In the genomic region with DNA sequence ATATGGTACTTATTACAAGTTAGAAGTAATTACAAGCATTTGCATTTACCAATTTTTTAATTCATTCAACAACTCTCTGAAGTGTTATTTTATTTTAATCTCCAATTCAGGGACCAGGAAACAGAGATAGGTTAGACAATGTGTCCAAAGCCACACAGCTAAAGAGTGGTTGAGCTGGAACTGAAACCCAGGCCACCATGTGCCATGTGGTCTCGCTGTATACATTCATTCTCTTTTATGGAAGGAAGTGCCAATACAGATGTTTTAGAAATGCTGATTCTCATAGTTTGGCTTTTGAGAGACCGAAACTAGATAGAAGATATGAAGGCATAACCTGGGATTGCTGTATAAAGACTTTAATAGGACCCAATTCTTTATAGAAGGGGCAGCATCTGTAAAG, we compare ENCODE assay signal across 33 cellular contexts.
"Had no signal": no experiment of that assay in that cellular context is flagged by ENCODE, and none has a peak within 500 bp of the region (broad histone marks: within the 10 kb centered on the region; RNA-seq: fewer than 3 reads in every experiment).

No MANE protein-coding gene starts in this region.

- DNase-seq: activated CD4-positive, alpha-beta T cell treated with anti-CD3 and anti-CD28 coated beads for 1 hour; activated CD8-positive, alpha-beta memory T cell treated with anti-CD3 and anti-CD28 coated beads, Interleukin-2, amount 10 ng/mL, durations not matched to agents 7 days and 5 days; activated CD8-positive, alpha-beta T cell treated with anti-CD3 and anti-CD28 coated beads, Interleukin-2, amount 10 ng/mL, durations not matched to agents 7 days and 5 days; activated effector memory CD4-positive, alpha-beta T cell treated with anti-CD3 and anti-CD28 coated beads, Interleukin-2, amount 50 U/mL, for 16 hours; activated naive CD4-positive, alpha-beta T cell treated with anti-CD3 and anti-CD28 coated beads for 36 hours; activated naive CD8-positive, alpha-beta T cell treated with anti-CD3 and anti-CD28 coated beads for 36 hours; activated T-cell treated with anti-CD3 and anti-CD28 coated beads, Interleukin-2, amount 50 U/mL, for 48 hours; adrenal gland; aorta; body of pancreas; effector memory CD8-positive, alpha-beta T cell; erythroblast; gastrocnemius medialis; glutamatergic neuron; left cardiac atrium; mammary epithelial cell; naive B cell; nephron progenitor cell; ovary; stimulated activated CD4-positive, alpha-beta T cell treated with anti-CD3 and anti-CD28 coated beads, Interleukin-12 subunit alpha, Interleukin-12 subunit beta, amount 100 ng/mL, for 4 hours; stimulated activated CD4-positive, alpha-beta T cell treated with anti-CD3 and anti-CD28 coated beads, Interleukin-4, amount 100 ng/mL, for 1 hour; trophoblast cell had no signal

- H3K4me3 Mint-ChIP-seq: activated CD8-positive, alpha-beta memory T cell treated with anti-CD3 and anti-CD28 coated beads, Interleukin-2, amount 10 ng/mL, durations not matched to agents 7 days and 5 days; activated CD8-positive, alpha-beta T cell treated with anti-CD3 and anti-CD28 coated beads, Interleukin-2, amount 10 ng/mL, durations not matched to agents 7 days and 5 days; activated naive CD4-positive, alpha-beta T cell treated with anti-CD3 and anti-CD28 coated beads for 36 hours; activated naive CD8-positive, alpha-beta T cell treated with anti-CD3 and anti-CD28 coated beads for 36 hours; effector memory CD8-positive, alpha-beta T cell; naive B cell; nephron progenitor cell; stimulated activated effector memory CD8-positive, alpha-beta T cell treated with anti-CD3 and anti-CD28 coated beads, Interleukin-12 subunit alpha, Interleukin-12 subunit beta, amount 100 ng/mL, for 72 hours; stimulated activated naive CD8-positive, alpha-beta T cell treated with anti-CD3 and anti-CD28 coated beads, Interleukin-15, Interleukin-2, amounts not matched to agents 100 ng/mL and 50 ng/mL, for 24 hours; WTC11 had no signal

- H3K9me3 ChIP-seq: adrenal gland, body of pancreas, gastrocnemius medialis, neutrophil, ovary, thoracic aorta had no signal

- H3K27ac ChIP-seq: adrenal gland, body of pancreas, coronary artery, gastrocnemius medialis, neutrophil, ovary, skin epidermis, thoracic aorta had no signal

- H3K4me1 ChIP-seq: adrenal gland, body of pancreas, gastrocnemius medialis had no signal

- H3K4me3 ChIP-seq: adrenal gland, body of pancreas, coronary artery, gastrocnemius medialis, ovary, skin epidermis, thoracic aorta had no signal

- H3K4me1 Mint-ChIP-seq: naive B cell had no signal

- H3K9me3 Mint-ChIP-seq: activated naive CD4-positive, alpha-beta T cell treated with anti-CD3 and anti-CD28 coated beads for 36 hours; activated naive CD8-positive, alpha-beta T cell treated with anti-CD3 and anti-CD28 coated beads for 36 hours; effector memory CD8-positive, alpha-beta T cell; naive B cell; nephron progenitor cell; stimulated activated effector memory CD8-positive, alpha-beta T cell treated with anti-CD3 and anti-CD28 coated beads, Interleukin-12 subunit alpha, Interleukin-12 subunit beta, amount 100 ng/mL, for 72 hours; stimulated activated naive CD8-positive, alpha-beta T cell treated with anti-CD3 and anti-CD28 coated beads, Interleukin-15, Interleukin-2, amounts not matched to agents 100 ng/mL and 50 ng/mL, for 24 hours; WTC11 had no signal

- H3K27me3 Mint-ChIP-seq: activated CD8-positive, alpha-beta memory T cell treated with anti-CD3 and anti-CD28 coated beads, Interleukin-2, amount 10 ng/mL, durations not matched to agents 7 days and 5 days; activated naive CD8-positive, alpha-beta T cell treated with anti-CD3 and anti-CD28 coated beads for 36 hours; effector memory CD8-positive, alpha-beta T cell; stimulated activated naive CD8-positive, alpha-beta T cell treated with anti-CD3 and anti-CD28 coated beads, Interleukin-15, Interleukin-2, amounts not matched to agents 100 ng/mL and 50 ng/mL, for 24 hours had no signal

- FAIRE-seq: keratinocyte, urothelium cell line had no signal

- H3K27me3 ChIP-seq: adrenal gland, body of pancreas, gastrocnemius medialis, neutrophil, ovary had no signal

- ATAC-seq: activated CD8-positive, alpha-beta memory T cell treated with anti-CD3 and anti-CD28 coated beads, Interleukin-2, amount 10 ng/mL, durations not matched to agents 7 days and 5 days; activated CD8-positive, alpha-beta T cell treated with anti-CD3 and anti-CD28 coated beads, Interleukin-2, amount 10 ng/mL, durations not matched to agents 7 days and 5 days; body of pancreas; effector memory CD8-positive, alpha-beta T cell; gastrocnemius medialis; left cardiac atrium; sciatic nerve; stimulated activated effector memory CD8-positive, alpha-beta T cell treated with anti-CD3 and anti-CD28 coated beads, Interleukin-12 subunit alpha, Interleukin-12 subunit beta, amount 100 ng/mL, for 72 hours; WTC11 had no signal

- H3K27ac Mint-ChIP-seq: activated CD8-positive, alpha-beta T cell treated with anti-CD3 and anti-CD28 coated beads, Interleukin-2, amount 10 ng/mL, durations not matched to agents 7 days and 5 days; activated naive CD4-positive, alpha-beta T cell treated with anti-CD3 and anti-CD28 coated beads for 36 hours; activated naive CD8-positive, alpha-beta T cell treated with anti-CD3 and anti-CD28 coated beads for 36 hours; effector memory CD8-positive, alpha-beta T cell; naive B cell; nephron progenitor cell; progenitor cell of endocrine pancreas; stimulated activated effector memory CD8-positive, alpha-beta T cell treated with anti-CD3 and anti-CD28 coated beads, Interleukin-12 subunit alpha, Interleukin-12 subunit beta, amount 100 ng/mL, for 72 hours; stimulated activated naive CD8-positive, alpha-beta T cell treated with anti-CD3 and anti-CD28 coated beads, Interleukin-15, Interleukin-2, amounts not matched to agents 100 ng/mL and 50 ng/mL, for 24 hours; WTC11 had no signal

- H3K36me3 ChIP-seq: adrenal gland, gastrocnemius medialis, neutrophil, ovary, thoracic aorta had no signal

- H3K36me3 Mint-ChIP-seq: activated CD8-positive, alpha-beta memory T cell treated with anti-CD3 and anti-CD28 coated beads, Interleukin-2, amount 10 ng/mL, durations not matched to agents 7 days and 5 days; activated naive CD8-positive, alpha-beta T cell treated with anti-CD3 and anti-CD28 coated beads for 36 hours; naive B cell; stimulated activated effector memory CD8-positive, alpha-beta T cell treated with anti-CD3 and anti-CD28 coated beads, Interleukin-12 subunit alpha, Interleukin-12 subunit beta, amount 100 ng/mL, for 72 hours; WTC11 had no signal
